ENCODE assay signal across 9 cellular contexts in the genomic region with DNA sequence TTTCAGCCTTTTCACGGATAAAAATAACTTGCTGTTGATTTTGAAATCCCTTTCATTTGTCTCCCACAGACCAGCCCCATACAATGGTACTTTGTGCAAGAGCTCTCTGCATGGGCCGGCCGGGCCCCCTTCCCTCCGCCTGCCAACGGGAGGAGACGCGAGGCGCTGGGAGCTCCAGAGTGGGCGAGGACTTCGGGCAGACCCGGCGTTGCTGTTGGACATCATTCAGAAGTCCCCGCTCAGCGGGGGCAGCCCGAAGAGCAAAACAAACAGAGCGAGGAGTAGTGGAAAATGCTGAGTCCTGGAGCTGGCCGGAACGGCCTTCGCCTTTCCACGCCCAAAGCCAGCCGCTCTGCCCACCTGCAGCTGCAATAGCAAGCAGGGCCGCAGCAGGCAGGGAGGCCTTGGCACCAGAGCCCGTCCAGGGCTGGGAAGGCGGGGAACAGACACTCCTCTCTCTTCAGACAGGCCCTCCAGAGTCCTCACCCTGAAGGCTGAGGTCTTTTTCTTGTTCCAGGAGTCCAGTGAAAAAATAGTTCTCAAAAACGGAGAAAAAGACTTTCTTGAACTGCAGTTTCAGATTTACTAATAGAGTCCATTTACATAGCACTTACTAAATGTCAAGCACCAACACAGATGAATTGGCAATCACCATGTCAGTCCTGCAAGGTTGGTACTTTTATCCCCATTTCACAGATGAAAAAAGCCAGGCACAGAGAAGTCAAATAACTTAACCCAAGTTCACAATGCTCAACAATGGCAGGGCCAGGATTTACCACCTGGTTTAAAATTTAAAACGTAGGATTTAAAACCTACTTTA.
DNase-seq lines count a peak whose midpoint lies in the region; ATAC-seq and TF ChIP-seq lines count a peak whose summit lies in the region.
"Had no signal": no experiment of that assay in that cellular context is flagged by ENCODE, and none has a peak within 500 bp of the region (broad histone marks: within the 10 kb centered on the region; RNA-seq: fewer than 3 reads in every experiment).

No MANE protein-coding gene starts in this region.

- H3K9me2 ChIP-seq in PC-3 (replicated peaks; ENCODE audit: low read length) (0 out of 2 replicates have a peak, but pooled peaks cover 3% of the 10 kb centered on the region), OCI-LY7 (ENCODE audit: insufficient read depth, low read length) (no peaks in the 10 kb centered on the region)

- no peaks in the 10 kb centered on the region for H3K9me3 ChIP-seq in T-helper 17 cell (ENCODE audit: control insufficient read depth, low read length, poor library complexity, severe bottlenecking)
- H3K9me3 ChIP-seq in skeletal muscle satellite cell (replicated peaks; ENCODE audit: low read length) = no peaks in the 10 kb centered on the region
- no peaks in the 10 kb centered on the region for H3K9me3 ChIP-seq in PC-3 (ENCODE audit: low read length)
- H3K9me3 ChIP-seq in OCI-LY7 (ENCODE audit: low read length) = no peaks in the 10 kb centered on the region

- H3K27me3 ChIP-seq in skeletal muscle satellite cell (ENCODE audit: control insufficient read depth, insufficient read depth, low read length) = no peaks in the 10 kb centered on the region
- no peaks in the 10 kb centered on the region for H3K27me3 ChIP-seq in PC-3 (ENCODE audit: low read length)

- POLR2A ChIA-PET in PC-3 (lab: Charles Lee; ENCODE audit: unreplicated experiment) = no interaction called here
- POLR2A ChIA-PET in OCI-LY7 (lab: Charles Lee) = interaction anchor here (0.7 kb wide), 1 partner anchor 150 kb away, joined by 4 read pairs; no protein-coding TSS in a partner anchor

- H3K4me1 Mint-ChIP-seq in T-helper 17 cell = peaks cover 41% of the 10 kb centered on the region

- H3K36me3 Mint-ChIP-seq in T-helper 17 cell (ENCODE audit: low read depth) = no peaks in the 10 kb centered on the region

- peaks cover 4% of the 10 kb centered on the region for H3F3A ChIP-seq in PC-3 (ENCODE audit: low read length, unreplicated experiment)

- no peaks in the 10 kb centered on the region for H3K27me3 Mint-ChIP-seq in T-helper 17 cell

- TF ChIP-seq CTCF in PC-3 (conservative IDR thresholded peaks at IDR 0.05; ENCODE audit: low read depth, low read length) (no peak), OCI-LY7 (conservative IDR thresholded peaks at IDR 0.05; ENCODE audit: low read length) (no peak)

- CTCF ChIA-PET in PC-3 (lab: Charles Lee) = no interaction called here
- CTCF ChIA-PET in OCI-LY7 (lab: Charles Lee; ENCODE audit: unreplicated experiment) = no interaction called here

- H3K4me1 ChIP-seq in skeletal muscle satellite cell (ENCODE audit: control insufficient read depth, insufficient read depth, low read length) = peaks cover 32% of the 10 kb centered on the region
- peaks cover 40% of the 10 kb centered on the region for H3K4me1 ChIP-seq in PC-3 (ENCODE audit: insufficient read depth, low read length)
- H3K4me1 ChIP-seq in OCI-LY7 (ENCODE audit: insufficient read depth, low read length, poor library complexity, severe bottlenecking) = no peaks in the 10 kb centered on the region
- H3K4me1 ChIP-seq: parathyroid adenoma had no signal

- DNase-seq in T-helper 17 cell (no peak), left cardiac atrium (peak; percentile 90), PC-3 (no peak), cerebellar nuclear complex (lab: John Stamatoyannopoulos, UW) (no peak), OCI-LY7 (ENCODE audit: low spot score) (no peak)
- no peak for DNase-seq in activated effector memory CD4-positive, alpha-beta T cell treated with Interleukin-2 at 50 U/mL for 16 hours

- H3K36me3 ChIP-seq in skeletal muscle satellite cell (ENCODE audit: insufficient read depth, low read length) (peaks cover 24% of the 10 kb centered on the region), PC-3 (ENCODE audit: low read depth, low read length) (peaks cover 8% of the 10 kb centered on the region; the same call in 1 of the 2 replicates), OCI-LY7 (ENCODE audit: insufficient read depth, low read length) (peaks cover 35% of the 10 kb centered on the region)

- ATAC-seq in GM19328 (IDR thresholded peaks at IDR 0.05; ENCODE audit: unreplicated experiment) (peak; percentile 47), T-helper 17 cell (no peak), left cardiac atrium (peak; percentile 76 to 88), PC-3 (no peak)

- H3K9ac ChIP-seq in skeletal muscle satellite cell (ENCODE audit: low read depth, low read length) = no peak overlapping the region
- H3K9ac ChIP-seq in PC-3 (ENCODE audit: low read length) = no peak overlapping the region
- H3K9ac ChIP-seq: parathyroid adenoma had no signal

- H4K20me1 ChIP-seq in PC-3 (ENCODE audit: low read length) (no peaks in the 10 kb centered on the region), OCI-LY7 (ENCODE audit: insufficient read depth, low read length) (no peaks in the 10 kb centered on the region)

- H3K4me3 Mint-ChIP-seq in T-helper 17 cell = peak overlapping the region; percentile 50

- intact Hi-C loops in left cardiac atrium (cut with DNase I) (no loop called here), PC-3 (cut with micrococcal nuclease) (no loop called here), OCI-LY7 (cut with micrococcal nuclease; ENCODE audit: unreplicated experiment) (loop anchor here (5.0 kb wide), 1 partner anchor 160 kb away; no protein-coding TSS in a partner anchor)

- BruUV-seq in PC-3 (replicated peaks; lab: Mats Ljungman, UMichigan) (no TSS peak), OCI-LY7 (replicated peaks; lab: Mats Ljungman, UMichigan) (no TSS peak)

- H3K79me2 ChIP-seq in PC-3 (ENCODE audit: low read length) (no peaks in the 10 kb centered on the region), OCI-LY7 (ENCODE audit: insufficient read depth, low read depth, low read length) (no peaks in the 10 kb centered on the region)
- H3K79me2 ChIP-seq: parathyroid adenoma had no signal

- H3K27ac ChIP-seq in PC-3 (ENCODE audit: low read length) (no peak overlapping the region), OCI-LY7 (ENCODE audit: low read depth, low read length, poor library complexity, severe bottlenecking) (no peak overlapping the region)
- H3K27ac ChIP-seq: parathyroid adenoma had no signal

- H3K27ac Mint-ChIP-seq in T-helper 17 cell = peak overlapping the region; percentile 94

- no peak overlapping the region for H3K4me3 ChIP-seq in skeletal muscle satellite cell (ENCODE audit: low read length)
- no peak overlapping the region for H3K4me3 ChIP-seq in PC-3 (ENCODE audit: low read length)
- no peak overlapping the region for H3K4me3 ChIP-seq in OCI-LY7 (ENCODE audit: low read depth, low read length, poor library complexity, severe bottlenecking)

- H3K4me2 ChIP-seq in skeletal muscle satellite cell (ENCODE audit: low read length) = peak overlapping the region; percentile 66
- no peak overlapping the region for H3K4me2 ChIP-seq in PC-3 (ENCODE audit: low read length)
- H3K4me2 ChIP-seq in OCI-LY7 (ENCODE audit: low read length) = no peak overlapping the region

- H2AFZ ChIP-seq in PC-3 (ENCODE audit: low read length) = no peak overlapping the region
- H2AFZ ChIP-seq in OCI-LY7 (ENCODE audit: low read length) = no peak overlapping the region
- H2AFZ ChIP-seq: parathyroid adenoma had no signal

Comparison
In these comparisons a context has a peak if more than half of its experiments do, and no peak if none do; other contexts are left out.
1. ATAC-seq: peak in GM19328 (single experiment) and left cardiac atrium (2 of 2); none in T-helper 17 cell (single experiment) and PC-3 (single experiment).